1 cellular context compared by ENCODE assay signal in the genomic region with DNA sequence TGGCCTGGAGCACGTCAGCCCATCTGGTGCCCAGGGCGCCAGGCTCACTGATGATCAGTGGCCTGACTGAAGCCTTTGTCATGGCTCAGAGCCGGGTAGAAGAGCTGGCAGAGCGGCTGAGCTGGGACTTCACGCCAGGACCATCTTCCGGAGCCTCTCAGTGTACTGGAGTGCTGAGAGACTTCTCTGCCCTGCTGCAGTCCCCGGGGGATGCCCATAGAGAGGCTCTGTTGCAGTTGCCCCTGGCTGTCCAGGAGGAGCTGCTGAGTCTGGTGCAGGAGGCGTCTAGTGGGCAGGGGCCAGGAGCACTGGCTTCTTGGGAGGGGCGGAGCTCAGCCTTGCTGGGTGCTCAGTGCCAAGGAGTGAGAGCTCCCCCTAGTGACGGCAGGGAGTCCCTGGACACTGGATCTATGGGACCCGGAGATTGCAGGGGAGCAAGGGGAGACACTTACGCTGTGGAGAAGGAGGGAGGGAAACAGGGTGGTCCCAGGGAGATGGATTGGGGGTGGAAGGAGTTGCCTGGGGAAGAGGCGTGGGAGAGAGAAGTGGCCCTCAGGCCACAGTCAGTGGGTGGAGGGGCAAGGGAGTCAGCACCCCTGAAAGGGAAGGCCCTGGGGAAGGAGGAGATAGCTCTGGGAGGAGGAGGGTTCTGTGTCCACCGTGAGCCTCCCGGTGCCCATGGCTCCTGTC.
TF ChIP-seq lines count a peak whose summit lies in the region.

No MANE protein-coding gene starts in this region.

TF ChIP-seq in GM12878, 131 proteins besides CTCF, POLR2A, EP300 and RAD21 (continued from another document):
- TF ChIP-seq, protein P1, sequence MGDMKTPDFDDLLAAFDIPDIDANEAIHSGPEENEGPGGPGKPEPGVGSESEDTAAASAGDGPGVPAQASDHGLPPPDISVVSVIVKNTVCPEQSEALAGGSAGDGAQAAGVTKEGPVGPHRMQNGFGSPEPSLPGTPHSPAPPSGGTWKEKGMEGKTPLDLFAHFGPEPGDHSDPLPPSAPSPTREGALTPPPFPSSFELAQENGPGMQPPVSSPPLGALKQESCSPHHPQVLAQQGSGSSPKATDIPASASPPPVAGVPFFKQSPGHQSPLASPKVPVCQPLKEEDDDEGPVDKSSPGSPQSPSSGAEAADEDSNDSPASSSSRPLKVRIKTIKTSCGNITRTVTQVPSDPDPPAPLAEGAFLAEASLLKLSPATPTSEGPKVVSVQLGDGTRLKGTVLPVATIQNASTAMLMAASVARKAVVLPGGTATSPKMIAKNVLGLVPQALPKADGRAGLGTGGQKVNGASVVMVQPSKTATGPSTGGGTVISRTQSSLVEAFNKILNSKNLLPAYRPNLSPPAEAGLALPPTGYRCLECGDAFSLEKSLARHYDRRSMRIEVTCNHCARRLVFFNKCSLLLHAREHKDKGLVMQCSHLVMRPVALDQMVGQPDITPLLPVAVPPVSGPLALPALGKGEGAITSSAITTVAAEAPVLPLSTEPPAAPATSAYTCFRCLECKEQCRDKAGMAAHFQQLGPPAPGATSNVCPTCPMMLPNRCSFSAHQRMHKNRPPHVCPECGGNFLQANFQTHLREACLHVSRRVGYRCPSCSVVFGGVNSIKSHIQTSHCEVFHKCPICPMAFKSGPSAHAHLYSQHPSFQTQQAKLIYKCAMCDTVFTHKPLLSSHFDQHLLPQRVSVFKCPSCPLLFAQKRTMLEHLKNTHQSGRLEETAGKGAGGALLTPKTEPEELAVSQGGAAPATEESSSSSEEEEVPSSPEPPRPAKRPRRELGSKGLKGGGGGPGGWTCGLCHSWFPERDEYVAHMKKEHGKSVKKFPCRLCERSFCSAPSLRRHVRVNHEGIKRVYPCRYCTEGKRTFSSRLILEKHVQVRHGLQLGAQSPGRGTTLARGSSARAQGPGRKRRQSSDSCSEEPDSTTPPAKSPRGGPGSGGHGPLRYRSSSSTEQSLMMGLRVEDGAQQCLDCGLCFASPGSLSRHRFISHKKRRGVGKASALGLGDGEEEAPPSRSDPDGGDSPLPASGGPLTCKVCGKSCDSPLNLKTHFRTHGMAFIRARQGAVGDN (IDR thresholded peaks at IDR 0.05) = no peak
- no peak for TF ChIP-seq ZNF622 (IDR thresholded peaks at IDR 0.05)
- TF ChIP-seq, protein P2, sequence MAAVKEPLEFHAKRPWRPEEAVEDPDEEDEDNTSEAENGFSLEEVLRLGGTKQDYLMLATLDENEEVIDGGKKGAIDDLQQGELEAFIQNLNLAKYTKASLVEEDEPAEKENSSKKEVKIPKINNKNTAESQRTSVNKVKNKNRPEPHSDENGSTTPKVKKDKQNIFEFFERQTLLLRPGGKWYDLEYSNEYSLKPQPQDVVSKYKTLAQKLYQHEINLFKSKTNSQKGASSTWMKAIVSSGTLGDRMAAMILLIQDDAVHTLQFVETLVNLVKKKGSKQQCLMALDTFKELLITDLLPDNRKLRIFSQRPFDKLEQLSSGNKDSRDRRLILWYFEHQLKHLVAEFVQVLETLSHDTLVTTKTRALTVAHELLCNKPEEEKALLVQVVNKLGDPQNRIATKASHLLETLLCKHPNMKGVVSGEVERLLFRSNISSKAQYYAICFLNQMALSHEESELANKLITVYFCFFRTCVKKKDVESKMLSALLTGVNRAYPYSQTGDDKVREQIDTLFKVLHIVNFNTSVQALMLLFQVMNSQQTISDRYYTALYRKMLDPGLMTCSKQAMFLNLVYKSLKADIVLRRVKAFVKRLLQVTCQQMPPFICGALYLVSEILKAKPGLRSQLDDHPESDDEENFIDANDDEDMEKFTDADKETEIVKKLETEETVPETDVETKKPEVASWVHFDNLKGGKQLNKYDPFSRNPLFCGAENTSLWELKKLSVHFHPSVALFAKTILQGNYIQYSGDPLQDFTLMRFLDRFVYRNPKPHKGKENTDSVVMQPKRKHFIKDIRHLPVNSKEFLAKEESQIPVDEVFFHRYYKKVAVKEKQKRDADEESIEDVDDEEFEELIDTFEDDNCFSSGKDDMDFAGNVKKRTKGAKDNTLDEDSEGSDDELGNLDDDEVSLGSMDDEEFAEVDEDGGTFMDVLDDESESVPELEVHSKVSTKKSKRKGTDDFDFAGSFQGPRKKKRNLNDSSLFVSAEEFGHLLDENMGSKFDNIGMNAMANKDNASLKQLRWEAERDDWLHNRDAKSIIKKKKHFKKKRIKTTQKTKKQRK (IDR thresholded peaks at IDR 0.05; ENCODE audit: low read depth, low read length) = no peak
- TF ChIP-seq ZZZ3 (IDR thresholded peaks at IDR 0.05; ENCODE audit: control insufficient read depth, insufficient read length, low read depth) = no peak
- TF ChIP-seq BHLHE40 (IDR thresholded peaks at IDR 0.05; ENCODE audit: borderline replicate concordance in 1 of 2, low read depth in 2 of 2, low read length in 1 of 2) = peak; percentile 27 to 55; a peak in 3 of 4 replicates
- TF ChIP-seq, protein P3, sequence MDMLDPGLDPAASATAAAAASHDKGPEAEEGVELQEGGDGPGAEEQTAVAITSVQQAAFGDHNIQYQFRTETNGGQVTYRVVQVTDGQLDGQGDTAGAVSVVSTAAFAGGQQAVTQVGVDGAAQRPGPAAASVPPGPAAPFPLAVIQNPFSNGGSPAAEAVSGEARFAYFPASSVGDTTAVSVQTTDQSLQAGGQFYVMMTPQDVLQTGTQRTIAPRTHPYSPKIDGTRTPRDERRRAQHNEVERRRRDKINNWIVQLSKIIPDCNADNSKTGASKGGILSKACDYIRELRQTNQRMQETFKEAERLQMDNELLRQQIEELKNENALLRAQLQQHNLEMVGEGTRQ (IDR thresholded peaks at IDR 0.05; ENCODE audit: borderline replicate concordance, low read depth, low read length) = 0 out of 2 replicates have a peak, but pooled peaks have one; percentile 3
- TF ChIP-seq SP1 (IDR thresholded peaks at IDR 0.05; ENCODE audit: low read depth, low read length) = peak; percentile 20
- TF ChIP-seq NFXL1 (IDR thresholded peaks at IDR 0.05; ENCODE audit: borderline replicate concordance) = no peak
- no peak for TF ChIP-seq SPI1 (IDR thresholded peaks at IDR 0.05; ENCODE audit: borderline replicate concordance, insufficient read depth, low read depth, low read length)
- TF ChIP-seq, protein P4, sequence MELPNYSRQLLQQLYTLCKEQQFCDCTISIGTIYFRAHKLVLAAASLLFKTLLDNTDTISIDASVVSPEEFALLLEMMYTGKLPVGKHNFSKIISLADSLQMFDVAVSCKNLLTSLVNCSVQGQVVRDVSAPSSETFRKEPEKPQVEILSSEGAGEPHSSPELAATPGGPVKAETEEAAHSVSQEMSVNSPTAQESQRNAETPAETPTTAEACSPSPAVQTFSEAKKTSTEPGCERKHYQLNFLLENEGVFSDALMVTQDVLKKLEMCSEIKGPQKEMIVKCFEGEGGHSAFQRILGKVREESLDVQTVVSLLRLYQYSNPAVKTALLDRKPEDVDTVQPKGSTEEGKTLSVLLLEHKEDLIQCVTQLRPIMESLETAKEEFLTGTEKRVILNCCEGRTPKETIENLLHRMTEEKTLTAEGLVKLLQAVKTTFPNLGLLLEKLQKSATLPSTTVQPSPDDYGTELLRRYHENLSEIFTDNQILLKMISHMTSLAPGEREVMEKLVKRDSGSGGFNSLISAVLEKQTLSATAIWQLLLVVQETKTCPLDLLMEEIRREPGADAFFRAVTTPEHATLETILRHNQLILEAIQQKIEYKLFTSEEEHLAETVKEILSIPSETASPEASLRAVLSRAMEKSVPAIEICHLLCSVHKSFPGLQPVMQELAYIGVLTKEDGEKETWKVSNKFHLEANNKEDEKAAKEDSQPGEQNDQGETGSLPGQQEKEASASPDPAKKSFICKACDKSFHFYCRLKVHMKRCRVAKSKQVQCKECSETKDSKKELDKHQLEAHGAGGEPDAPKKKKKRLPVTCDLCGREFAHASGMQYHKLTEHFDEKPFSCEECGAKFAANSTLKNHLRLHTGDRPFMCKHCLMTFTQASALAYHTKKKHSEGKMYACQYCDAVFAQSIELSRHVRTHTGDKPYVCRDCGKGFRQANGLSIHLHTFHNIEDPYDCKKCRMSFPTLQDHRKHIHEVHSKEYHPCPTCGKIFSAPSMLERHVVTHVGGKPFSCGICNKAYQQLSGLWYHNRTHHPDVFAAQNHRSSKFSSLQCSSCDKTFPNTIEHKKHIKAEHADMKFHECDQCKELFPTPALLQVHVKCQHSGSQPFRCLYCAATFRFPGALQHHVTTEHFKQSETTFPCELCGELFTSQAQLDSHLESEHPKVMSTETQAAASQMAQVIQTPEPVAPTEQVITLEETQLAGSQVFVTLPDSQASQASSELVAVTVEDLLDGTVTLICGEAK (IDR thresholded peaks at IDR 0.05; ENCODE audit: borderline replicate concordance) = no peak
- TF ChIP-seq SREBF2 (IDR thresholded peaks at IDR 0.05; ENCODE audit: low read length) = no peak
- no peak for TF ChIP-seq POLR2AphosphoS5 (IDR thresholded peaks at IDR 0.05; ENCODE audit: low read length)
- TF ChIP-seq, protein P5, sequence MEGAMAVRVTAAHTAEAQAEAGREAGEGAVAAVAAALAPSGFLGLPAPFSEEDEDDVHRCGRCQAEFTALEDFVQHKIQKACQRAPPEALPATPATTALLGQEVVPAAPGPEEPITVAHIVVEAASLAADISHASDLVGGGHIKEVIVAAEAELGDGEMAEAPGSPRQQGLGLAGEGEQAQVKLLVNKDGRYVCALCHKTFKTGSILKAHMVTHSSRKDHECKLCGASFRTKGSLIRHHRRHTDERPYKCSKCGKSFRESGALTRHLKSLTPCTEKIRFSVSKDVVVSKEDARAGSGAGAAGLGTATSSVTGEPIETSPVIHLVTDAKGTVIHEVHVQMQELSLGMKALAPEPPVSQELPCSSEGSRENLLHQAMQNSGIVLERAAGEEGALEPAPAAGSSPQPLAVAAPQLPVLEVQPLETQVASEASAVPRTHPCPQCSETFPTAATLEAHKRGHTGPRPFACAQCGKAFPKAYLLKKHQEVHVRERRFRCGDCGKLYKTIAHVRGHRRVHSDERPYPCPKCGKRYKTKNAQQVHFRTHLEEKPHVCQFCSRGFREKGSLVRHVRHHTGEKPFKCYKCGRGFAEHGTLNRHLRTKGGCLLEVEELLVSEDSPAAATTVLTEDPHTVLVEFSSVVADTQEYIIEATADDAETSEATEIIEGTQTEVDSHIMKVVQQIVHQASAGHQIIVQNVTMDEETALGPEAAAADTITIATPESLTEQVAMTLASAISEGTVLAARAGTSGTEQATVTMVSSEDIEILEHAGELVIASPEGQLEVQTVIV (IDR thresholded peaks at IDR 0.05; ENCODE audit: borderline replicate concordance, partially characterized antibody) = no peak
- TF ChIP-seq WRNIP1 (IDR thresholded peaks at IDR 0.05; ENCODE audit: borderline replicate concordance, low read depth, low read length) = no peak
- TF ChIP-seq SMAD1 (IDR thresholded peaks at IDR 0.05; ENCODE audit: low read depth, partially characterized antibody) = peak; percentile 64
- no peak for TF ChIP-seq CHD4 (IDR thresholded peaks at IDR 0.05)
- TF ChIP-seq RAD51 (IDR thresholded peaks at IDR 0.05) = no peak
- no peak for TF ChIP-seq ETV6 (conservative IDR thresholded peaks at IDR 0.05 in 1 of 2, IDR thresholded peaks at IDR 0.05 in 1 of 2; ENCODE audit: borderline replicate concordance in 1 of 2, low read depth in 1 of 2)
- no peak for TF ChIP-seq BMI1 (IDR thresholded peaks at IDR 0.05; ENCODE audit: borderline replicate concordance)
- TF ChIP-seq IRF4 (IDR thresholded peaks at IDR 0.05; ENCODE audit: low read depth, low read length) = peak; percentile 27; the same call in 1 of the 2 replicates
- TF ChIP-seq ZNF217 (IDR thresholded peaks at IDR 0.05) = no peak
- no peak for TF ChIP-seq POU2F2 (IDR thresholded peaks at IDR 0.05; ENCODE audit: borderline replicate concordance, low read depth, low read length)
- no peak for TF ChIP-seq SMAD5 (IDR thresholded peaks at IDR 0.05; ENCODE audit: low read depth)
- TF ChIP-seq SMC3 (IDR thresholded peaks at IDR 0.05; ENCODE audit: borderline replicate concordance, low read length) = peak; percentile 72
- TF ChIP-seq SIX5 (IDR thresholded peaks at IDR 0.05; ENCODE audit: low read depth, low read length, severe bottlenecking) = no peak
- TF ChIP-seq, protein P6, sequence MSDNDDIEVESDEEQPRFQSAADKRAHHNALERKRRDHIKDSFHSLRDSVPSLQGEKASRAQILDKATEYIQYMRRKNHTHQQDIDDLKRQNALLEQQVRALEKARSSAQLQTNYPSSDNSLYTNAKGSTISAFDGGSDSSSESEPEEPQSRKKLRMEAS (IDR thresholded peaks at IDR 0.05; ENCODE audit: low read depth, low read length) = no peak
- TF ChIP-seq ZBED1 (IDR thresholded peaks at IDR 0.05; ENCODE audit: borderline replicate concordance) = no peak
- TF ChIP-seq ZNF207 (IDR thresholded peaks at IDR 0.05; ENCODE audit: borderline replicate concordance) = no peak; the same call in 1 of the 2 replicates
- TF ChIP-seq ESRRA (IDR thresholded peaks at IDR 0.05; ENCODE audit: low read length) = no peak
- 0 out of 2 replicates have a peak, but pooled peaks have one; percentile 39 for TF ChIP-seq SIN3A (IDR thresholded peaks at IDR 0.05; ENCODE audit: low read depth, low read length)
